In the genomic region with DNA sequence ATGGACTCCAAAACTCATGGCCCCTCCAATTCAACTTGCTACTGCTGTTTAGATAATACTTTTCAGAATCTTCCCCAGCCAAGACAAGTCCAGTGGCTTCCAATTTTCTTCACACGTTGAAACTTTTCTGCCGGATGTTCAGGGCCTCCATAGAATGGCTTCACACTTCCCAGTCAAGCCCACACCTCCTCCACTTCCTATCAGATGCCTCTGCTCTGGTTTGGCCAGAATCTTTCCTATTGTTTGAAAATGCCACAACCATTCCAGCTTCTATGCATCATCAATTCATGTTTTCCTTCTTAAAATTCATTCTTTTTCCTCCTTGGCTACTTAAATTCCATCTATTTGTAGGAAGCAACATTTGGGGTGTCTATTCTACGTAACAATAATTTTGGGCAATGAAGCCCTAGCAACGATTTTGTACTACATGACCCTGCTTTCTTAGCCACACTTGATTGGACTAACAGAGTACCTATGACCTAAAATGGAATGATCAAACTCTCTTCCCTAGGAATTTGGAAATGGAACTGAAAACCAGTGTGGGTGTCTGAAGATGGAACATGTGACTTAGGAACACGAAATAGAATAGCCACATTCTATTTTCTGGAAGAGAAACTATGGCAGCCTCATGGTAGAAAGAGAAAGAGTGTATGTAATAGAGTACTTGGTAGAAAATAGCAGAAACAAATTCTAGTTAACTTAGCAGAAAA, we compare ENCODE assay signal across 1 cellular context.
TF ChIP-seq lines count a peak whose summit lies in the region.

No MANE protein-coding gene starts in this region.

TF ChIP-seq in IMR-90, 13 proteins besides CTCF, POLR2A, EP300 and RAD21:
- TF ChIP-seq, protein P1, sequence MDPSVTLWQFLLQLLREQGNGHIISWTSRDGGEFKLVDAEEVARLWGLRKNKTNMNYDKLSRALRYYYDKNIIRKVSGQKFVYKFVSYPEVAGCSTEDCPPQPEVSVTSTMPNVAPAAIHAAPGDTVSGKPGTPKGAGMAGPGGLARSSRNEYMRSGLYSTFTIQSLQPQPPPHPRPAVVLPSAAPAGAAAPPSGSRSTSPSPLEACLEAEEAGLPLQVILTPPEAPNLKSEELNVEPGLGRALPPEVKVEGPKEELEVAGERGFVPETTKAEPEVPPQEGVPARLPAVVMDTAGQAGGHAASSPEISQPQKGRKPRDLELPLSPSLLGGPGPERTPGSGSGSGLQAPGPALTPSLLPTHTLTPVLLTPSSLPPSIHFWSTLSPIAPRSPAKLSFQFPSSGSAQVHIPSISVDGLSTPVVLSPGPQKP (IDR thresholded peaks at IDR 0.05; ENCODE audit: borderline replicate concordance, low read depth, low read length): no peak
- TF ChIP-seq NFE2L2 (IDR thresholded peaks at IDR 0.05; ENCODE audit: low read depth, low read length) (no peak), MXI1 (IDR thresholded peaks at IDR 0.05; ENCODE audit: borderline replicate concordance, low read depth, low read length) (no peak), BHLHE40 (IDR thresholded peaks at IDR 0.05; ENCODE audit: low read depth, low read length) (no peak), RFX5 (IDR thresholded peaks at IDR 0.05; ENCODE audit: low read depth, low read length) (no peak), MAFK (IDR thresholded peaks at IDR 0.05; ENCODE audit: low read depth, low read length) (no peak), CEBPB (IDR thresholded peaks at IDR 0.05; ENCODE audit: low read depth, low read length) (no peak), RCOR1 (IDR thresholded peaks at IDR 0.05; ENCODE audit: insufficient replicate concordance, low read length) (no peak), FOS (IDR thresholded peaks at IDR 0.05; ENCODE audit: low read depth, low read length) (no peak)
- TF ChIP-seq, protein P2, sequence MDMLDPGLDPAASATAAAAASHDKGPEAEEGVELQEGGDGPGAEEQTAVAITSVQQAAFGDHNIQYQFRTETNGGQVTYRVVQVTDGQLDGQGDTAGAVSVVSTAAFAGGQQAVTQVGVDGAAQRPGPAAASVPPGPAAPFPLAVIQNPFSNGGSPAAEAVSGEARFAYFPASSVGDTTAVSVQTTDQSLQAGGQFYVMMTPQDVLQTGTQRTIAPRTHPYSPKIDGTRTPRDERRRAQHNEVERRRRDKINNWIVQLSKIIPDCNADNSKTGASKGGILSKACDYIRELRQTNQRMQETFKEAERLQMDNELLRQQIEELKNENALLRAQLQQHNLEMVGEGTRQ (IDR thresholded peaks at IDR 0.05; ENCODE audit: low read depth, low read length): no peak
